8 cellular contexts compared by ENCODE assay signal in the genomic region with DNA sequence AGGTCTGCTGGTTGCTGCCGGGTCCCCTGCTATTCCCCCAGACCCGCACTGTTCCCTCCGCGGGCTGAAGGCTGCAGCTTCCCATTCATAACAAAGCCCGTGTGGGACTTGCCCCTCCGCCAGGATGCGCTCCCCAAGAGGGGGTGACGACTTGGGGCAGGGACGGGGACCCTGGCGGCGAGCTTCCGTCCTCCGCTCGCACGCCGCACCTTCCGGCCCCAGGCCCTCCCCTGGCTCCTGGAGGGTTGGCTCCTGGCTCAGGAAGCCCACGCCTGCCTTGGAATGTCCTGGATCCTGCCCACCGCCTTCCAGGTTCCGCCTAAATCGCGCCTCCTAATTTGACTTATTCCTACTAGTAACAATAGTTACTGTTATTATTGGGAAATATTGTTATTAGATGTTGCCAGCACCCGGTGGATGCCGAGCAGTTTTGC. TPM values are rescaled to one million over a fixed set of nuclear protein-coding genes. Genes with fewer than 3 reads are reported as not detected.
A peak's percentile ranks its signal among the peaks of the same experiment; 100 is the strongest.
DNase-seq lines count a peak whose midpoint lies in the region; ATAC-seq lines count a peak whose summit lies in the region.

No MANE protein-coding gene starts in this region.

- DNase-seq in AG20443 (ENCODE audit: low spot score) (peak; percentile 38), NOMO-1 treated with DMSO at 0.1 percent for 48 hours (lab: John Stamatoyannopoulos, UW; ENCODE audit: unreplicated experiment) (peak; percentile 49), Right ventricle myocardium inferior (ENCODE audit: missing footprints) (peak; percentile 76), posterior vena cava (ENCODE audit: low spot score) (peak; percentile 87)
- peak in 3 of 4 experiments; percentile 19 to 54 (median 30) for DNase-seq in activated naive CD4-positive, alpha-beta T cell (lab: John Stamatoyannopoulos, UW)

- ATAC-seq in GM19351 (IDR thresholded peaks at IDR 0.05; ENCODE audit: unreplicated experiment) (peak; percentile 20), Right ventricle myocardium inferior (peak; percentile 18), GM21390 (IDR thresholded peaks at IDR 0.05; ENCODE audit: unreplicated experiment) (no peak), GM21825 (IDR thresholded peaks at IDR 0.05; ENCODE audit: unreplicated experiment) (no peak)

- intact Hi-C loops in Right ventricle myocardium inferior (cut with DNase I) (loop anchor here (1.0 to 2.0 kb wide), 2 partner anchors 33 to 54 kb away; no protein-coding TSS in a partner anchor), posterior vena cava (cut with DNase I) (loop anchor here in 1 of 2 donors (10.0 kb wide), 1 partner anchor 141 kb away; the partner anchor contains the start of gene CORO7)

RNA-seq across cellular contexts. Expression of gene TFAP4, which starts 1.1 kb away (rescaled TPM):
- total RNA-seq in Right ventricle myocardium inferior (4.4 TPM), posterior vena cava (1 to 10 TPM; 4.0 to 5.4 TPM)

RNA-seq across cellular contexts. Expression of gene SRL, which starts 32.0 kb away (rescaled TPM):
- 419 TPM for total RNA-seq in Right ventricle myocardium inferior
- total RNA-seq in posterior vena cava, result 1 to 10 TPM; 4.1 to 4.6 TPM

RNA-seq across cellular contexts. Expression of gene GLIS2, which starts 42.0 kb away (rescaled TPM):
- 16.0 TPM for total RNA-seq in Right ventricle myocardium inferior
- total RNA-seq in posterior vena cava, result 10 to 100 TPM; 35.6 to 49.0 TPM

Comparison
In these comparisons a context has a peak if more than half of its experiments do, and no peak if none do; other contexts are left out.
1. DNase-seq: peak in every context shown above with its lines; median percentile 87 in posterior vena cava; 76 in Right ventricle myocardium inferior; 49 in NOMO-1 treated with DMSO at 0.1 percent for 48 hours; 38 in AG20443; 30 in activated naive CD4-positive, alpha-beta T cell.
2. ATAC-seq: peak in GM19351 (single experiment) and Right ventricle myocardium inferior (single experiment); none in GM21390 (single experiment) and GM21825 (single experiment).
3. RNA of gene SRL, which starts 32.0 kb away (total RNA-seq): 419 TPM in Right ventricle myocardium inferior (single experiment); 4.1 to 4.6 TPM in posterior vena cava; every median in the first group is over 10 times any median in the second.